16 cellular contexts compared by ENCODE assay signal in genomic region chr5:12019306-12019705, GRCh38.
"Had no signal": no experiment of that assay in that cellular context is flagged by ENCODE, and none has a peak within 500 bp of the region (broad histone marks: within the 10 kb centered on the region; RNA-seq: fewer than 3 reads in every experiment).

No MANE protein-coding gene starts in this region.

- H3K4me3 ChIP-seq: coronary artery, dorsolateral prefrontal cortex, esophagus muscularis mucosa, gastroesophageal sphincter, heart left ventricle, left lung, lower lobe of right lung, mucosa of descending colon had no signal

- H3K27me3 ChIP-seq: dorsolateral prefrontal cortex, esophagus muscularis mucosa, gastroesophageal sphincter, heart left ventricle, left lung had no signal

- DNase-seq: dermis blood vessel endothelial cell; dorsolateral prefrontal cortex; effector CD4-positive, alpha-beta T cell; effector memory CD4-positive, alpha-beta T cell; foreskin keratinocyte; heart left ventricle; hippocampal formation; left cardiac atrium; left lung; left ventricle myocardium superior; lower lobe of right lung; mesenchymal stem cell; mucosa of descending colon had no signal

- H3K36me3 ChIP-seq: esophagus muscularis mucosa, gastroesophageal sphincter, heart left ventricle, left lung, lower lobe of right lung had no signal

- H3K9me3 ChIP-seq: lower lobe of right lung, mucosa of descending colon had no signal

- H3K4me1 ChIP-seq: esophagus muscularis mucosa, foreskin keratinocyte, gastroesophageal sphincter, heart left ventricle, left lung, lower lobe of right lung had no signal

- H3K27ac ChIP-seq: coronary artery, dorsolateral prefrontal cortex, esophagus muscularis mucosa, foreskin keratinocyte, gastroesophageal sphincter, heart left ventricle, left lung, lower lobe of right lung had no signal
